12 cellular contexts compared by ENCODE assay signal in genomic region chr1:165841582-165842362, GRCh38. TPM values are rescaled to one million over a fixed set of nuclear protein-coding genes. Genes with fewer than 3 reads are reported as not detected.
DNase-seq lines count a peak whose midpoint lies in the region; ATAC-seq, FAIRE-seq and TF ChIP-seq lines count a peak whose summit lies in the region.
"Had no signal": no experiment of that assay in that cellular context is flagged by ENCODE, and none has a peak within 500 bp of the region (broad histone marks: within the 10 kb centered on the region; RNA-seq: fewer than 3 reads in every experiment).

No MANE protein-coding gene starts in this region.

- FAIRE-seq in GM19239 (lab: Jason Lieb, UNC) = peak; percentile 47
- FAIRE-seq: endometrium had no signal

- no peak overlapping the region for H3K9ac ChIP-seq in Loucy (ENCODE audit: low read depth, low read length, poor library complexity, severe bottlenecking)

- no peaks in the 10 kb centered on the region for H3K9me3 Mint-ChIP-seq in naive thymus-derived CD4-positive, alpha-beta T cell
- H3K9me3 Mint-ChIP-seq: neural crest cell had no signal

- POLR2A ChIA-PET in A673 (lab: Charles Lee; ENCODE audit: low non-redundant PET) = interaction anchor here (0.6 kb wide), 1 partner anchor 1902 kb away, joined by 3 read pairs; no protein-coding TSS in a partner anchor
- POLR2A ChIA-PET in naive thymus-derived CD4-positive, alpha-beta T cell (lab: Charles Lee) = interaction anchor here (0.6 to 0.9 kb wide), 3 partner anchors 8 to 189 kb away, joined by 3 to 5 read pairs (median 3); no protein-coding TSS in a partner anchor

- H3K79me2 ChIP-seq in Loucy (ENCODE audit: insufficient read depth, low read length) = peaks cover 100% of the 10 kb centered on the region

- peak overlapping the region in 1 of 10 donors; percentile 2 for H3K4me3 Mint-ChIP-seq in naive thymus-derived CD4-positive, alpha-beta T cell
- H3K4me3 Mint-ChIP-seq: neural crest cell had no signal

- TF ChIP-seq CTCF in A673 (conservative IDR thresholded peaks at IDR 0.05; ENCODE audit: low read depth, low read length) = no peak
- no peak for TF ChIP-seq CTCF in Loucy (conservative IDR thresholded peaks at IDR 0.05; ENCODE audit: low read length)
- no peak for TF ChIP-seq CTCF in esophagus squamous epithelium (IDR thresholded peaks at IDR 0.05)

- CTCF ChIA-PET in A673 (lab: Charles Lee) = interaction anchor here (0.5 kb wide), 1 partner anchor 504 kb away, joined by 3 read pairs; no protein-coding TSS in a partner anchor
- CTCF ChIA-PET in naive thymus-derived CD4-positive, alpha-beta T cell (lab: Charles Lee) = interaction anchor here (0.6 kb wide), 1 partner anchor 164 kb away, joined by 4 read pairs; no protein-coding TSS in a partner anchor

- H3K4me3 ChIP-seq in A673 (ENCODE audit: low read depth, low read length, poor library complexity, severe bottlenecking) = no peak overlapping the region
- H3K4me3 ChIP-seq in Loucy (ENCODE audit: low read length, poor library complexity, severe bottlenecking) = peak overlapping the region; percentile 25
- no peak overlapping the region for H3K4me3 ChIP-seq in naive thymus-derived CD4-positive, alpha-beta T cell (ENCODE audit: low read length)
- no peak overlapping the region for H3K4me3 ChIP-seq in esophagus squamous epithelium

- BruUV-seq in A673 (replicated peaks; lab: Mats Ljungman, UMichigan) = no TSS peak

- WGBS in esophagus squamous epithelium, 2 donors = 54 to 67% methylated on average over 5 of the region's 5 CpGs

- ATAC-seq in naive thymus-derived CD4-positive, alpha-beta T cell = no peak
- no peak for ATAC-seq in GM21737 (IDR thresholded peaks at IDR 0.05; ENCODE audit: unreplicated experiment)

- TF ChIP-seq POLR2A in esophagus squamous epithelium (IDR thresholded peaks at IDR 0.05) = no peak

- H3K27me3 Mint-ChIP-seq in naive thymus-derived CD4-positive, alpha-beta T cell = peaks cover 0 to 5% (median 0%) of the 10 kb centered on the region in 5 donors

- H3K27me3 ChIP-seq in A673 (replicated peaks; ENCODE audit: insufficient read depth, low read depth, low read length, poor library complexity) (no peaks in the 10 kb centered on the region), Loucy (ENCODE audit: insufficient read depth, low read length, poor library complexity, severe bottlenecking) (no peaks in the 10 kb centered on the region), esophagus squamous epithelium (no peaks in the 10 kb centered on the region)
- no peaks in the 10 kb centered on the region for H3K27me3 ChIP-seq in naive thymus-derived CD4-positive, alpha-beta T cell (ENCODE audit: control insufficient read depth in 2 of 2, insufficient read depth in 2 of 2, low read length in 2 of 2)

- H4K20me1 ChIP-seq in Loucy (ENCODE audit: insufficient read depth, low read length, poor library complexity, severe bottlenecking) = peaks cover 95% of the 10 kb centered on the region

- DNase-seq in A673 (ENCODE audit: low spot score) (peak; percentile 23), GM19239 (ENCODE audit: insufficient read length, low spot score) (no peak), epithelial cell of prostate (ENCODE audit: low read depth, low spot score) (no peak), NCI-H82 (lab: John Stamatoyannopoulos, UW) (no peak), esophagus squamous epithelium (lab: John Stamatoyannopoulos, UW) (no peak)
- DNase-seq in naive thymus-derived CD4-positive, alpha-beta T cell = no peak
- DNase-seq: activated CD4-positive, alpha-beta T cell treated with anti-CD3 and anti-CD28 coated beads for 4 hours; NCI-H2227 treated with DMSO at 0.1 percent for 48 hours had no signal

- H3K9me2 ChIP-seq in Loucy (replicated peaks; ENCODE audit: low read depth, low read length) = no peaks in the 10 kb centered on the region

- no peaks in the 10 kb centered on the region for H3K36me3 ChIP-seq in A673 (ENCODE audit: insufficient read depth, low read length, poor library complexity, severe bottlenecking)
- H3K36me3 ChIP-seq in Loucy (ENCODE audit: insufficient read depth, low read length) = peaks cover 11% of the 10 kb centered on the region; the same call in 1 of the 2 replicates
- no peaks in the 10 kb centered on the region for H3K36me3 ChIP-seq in naive thymus-derived CD4-positive, alpha-beta T cell (ENCODE audit: control insufficient read depth in 2 of 3, insufficient read depth in 3 of 3, low read length in 3 of 3)
- no peaks in the 10 kb centered on the region for H3K36me3 ChIP-seq in esophagus squamous epithelium

- intact Hi-C loops in A673 (cut with micrococcal nuclease; ENCODE audit: unreplicated experiment) (no loop called here), esophagus squamous epithelium (cut with DNase I) (no loop called here)
- intact Hi-C loops in naive thymus-derived CD4-positive, alpha-beta T cell (cut with micrococcal nuclease) = no loop called here

- H3K4me2 ChIP-seq in Loucy (ENCODE audit: low read depth, low read length, poor library complexity, severe bottlenecking) = peak overlapping the region; percentile 70

- H3K4me1 ChIP-seq in A673 (ENCODE audit: insufficient read depth, low read length, poor library complexity, severe bottlenecking) = peaks cover 21% of the 10 kb centered on the region
- H3K4me1 ChIP-seq in Loucy (ENCODE audit: insufficient read depth, low read length, poor library complexity, severe bottlenecking) = peaks cover 90% of the 10 kb centered on the region
- H3K4me1 ChIP-seq in naive thymus-derived CD4-positive, alpha-beta T cell (ENCODE audit: control insufficient read depth in 2 of 2, insufficient read depth in 2 of 2, low read length in 2 of 2) = peaks cover 7 to 13% of the 10 kb centered on the region in 2 donors
- H3K4me1 ChIP-seq in esophagus squamous epithelium = peaks cover 3 to 54% (median 12%) of the 10 kb centered on the region in 3 donors

- peak overlapping the region in 1 of 9 donors; percentile 3 for H3K27ac Mint-ChIP-seq in naive thymus-derived CD4-positive, alpha-beta T cell

- peaks cover 3% of the 10 kb centered on the region; the same call in 1 of the 2 replicates for H3F3A ChIP-seq in Loucy (ENCODE audit: low read depth)

- H3K36me3 Mint-ChIP-seq in naive thymus-derived CD4-positive, alpha-beta T cell = peaks cover 0 to 7% (median 0%) of the 10 kb centered on the region in 5 donors

- peaks cover 15 to 54% (median 21%) of the 10 kb centered on the region in 7 donors for H3K4me1 Mint-ChIP-seq in naive thymus-derived CD4-positive, alpha-beta T cell

- no peaks in the 10 kb centered on the region for H3K9me3 ChIP-seq in A673 (ENCODE audit: low read depth, low read length, poor library complexity, severe bottlenecking)
- H3K9me3 ChIP-seq in Loucy (ENCODE audit: insufficient read depth, low read depth, low read length) = no peaks in the 10 kb centered on the region
- H3K9me3 ChIP-seq in naive thymus-derived CD4-positive, alpha-beta T cell (ENCODE audit: control insufficient read depth in 2 of 3, low read length in 3 of 3) = no peaks in the 10 kb centered on the region
- no peaks in the 10 kb centered on the region for H3K9me3 ChIP-seq in esophagus squamous epithelium

- H3K27ac ChIP-seq in A673 (ENCODE audit: low read depth, low read length, poor library complexity, severe bottlenecking) = no peak overlapping the region
- peak overlapping the region; percentile 27 for H3K27ac ChIP-seq in epithelial cell of prostate
- no peak overlapping the region for H3K27ac ChIP-seq in naive thymus-derived CD4-positive, alpha-beta T cell (ENCODE audit: low read depth, low read length)
- H3K27ac ChIP-seq in esophagus squamous epithelium = peak overlapping the region in 1 of 4 donors; percentile 42

- no peak overlapping the region for H2AFZ ChIP-seq in Loucy (ENCODE audit: low read length)

RNA-seq across cellular contexts. Expression of gene UCK2, which starts 14.4 kb away (rescaled TPM):
- total RNA-seq in A673 (2021) = 78.7 and 84.2 TPM in 2 replicates
- 10 to 100 TPM in 1 of 5 experiments, 1 to 10 TPM in 2, under 1 TPM in 2; 0.89 to 32.7 (median 1.2) TPM for total RNA-seq in naive thymus-derived CD4-positive, alpha-beta T cell
- polyA plus RNA-seq in naive thymus-derived CD4-positive, alpha-beta T cell = 1 to 10 TPM; 1.0 to 1.2 TPM
- 10 to 100 TPM; 37.6 to 63.1 (median 50.8) TPM for total RNA-seq in esophagus squamous epithelium
